8 cellular contexts compared by ENCODE assay signal in the genomic region with DNA sequence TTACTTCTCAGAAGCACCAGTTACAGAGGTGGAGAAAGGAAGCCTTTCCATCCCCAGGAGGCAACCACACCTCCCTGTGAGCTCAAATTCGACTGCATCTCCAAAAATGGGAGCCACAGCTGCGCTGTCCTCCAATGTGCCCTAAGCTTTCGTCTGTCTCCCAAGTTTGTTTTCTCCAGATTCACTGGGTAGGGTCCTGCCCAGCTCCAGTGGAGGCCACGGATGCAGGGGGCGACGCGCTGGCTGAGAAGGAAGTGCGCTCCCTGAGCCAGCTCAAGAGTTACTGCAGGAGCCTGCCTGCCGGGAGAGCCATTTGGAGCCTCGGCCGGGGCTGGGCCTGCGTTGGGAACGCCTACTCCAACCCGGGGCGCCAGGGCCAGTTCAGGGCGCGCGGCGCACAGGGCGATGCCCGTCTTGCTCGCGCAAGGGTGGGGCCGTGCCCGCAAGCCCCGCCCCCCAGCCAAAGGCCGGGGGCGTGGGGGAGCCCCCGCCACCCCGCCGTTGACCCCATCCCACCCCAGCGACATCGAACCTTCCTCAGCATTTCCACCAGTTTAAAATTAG. TPM values are rescaled to one million over a fixed set of nuclear protein-coding genes. Genes with fewer than 3 reads are reported as not detected.
DNase-seq lines count a peak whose midpoint lies in the region; ATAC-seq and FAIRE-seq lines count a peak whose summit lies in the region.

No MANE protein-coding gene starts in this region.

- DNase-seq in GM03348 (ENCODE audit: low spot score) (peak; percentile 94), GOT3 (lab: John Stamatoyannopoulos, UW) (peak; percentile 83), Kasumi-1 (lab: John Stamatoyannopoulos, UW) (peak; percentile 83 to 86), right cardiac atrium (peak; percentile 94 to 97 (median 96)), putamen (ENCODE audit: low spot score) (peak; percentile 79), urothelium cell line (ENCODE audit: low spot score) (peak; percentile 80)

- no peaks in the 10 kb centered on the region for H3K27me3 Mint-ChIP-seq in T-helper 1 cell treated with Interleukin-12 subunit alpha and Interleukin-12 subunit beta and Interleukin-4 antibody, amounts not matched to agents 30 μg/mL and 1 μg/mL, for 36 hours (ENCODE audit: low read depth)

- WGBS in right cardiac atrium: 2% methylated on average over 33 of the region's 33 CpGs

- peaks cover 55% of the 10 kb centered on the region for H3K4me1 Mint-ChIP-seq in T-helper 1 cell treated with Interleukin-12 subunit alpha and Interleukin-12 subunit beta and Interleukin-4 antibody, amounts not matched to agents 30 μg/mL and 1 μg/mL, for 36 hours (ENCODE audit: low read depth)

- ATAC-seq in right cardiac atrium: peak; percentile 99 to 100

- H3K27me3 ChIP-seq in right cardiac atrium (ENCODE audit: control insufficient read depth, insufficient read depth): no peaks in the 10 kb centered on the region

- H3K36me3 Mint-ChIP-seq in T-helper 1 cell treated with Interleukin-12 subunit alpha and Interleukin-12 subunit beta and Interleukin-4 antibody, amounts not matched to agents 30 μg/mL and 1 μg/mL, for 36 hours (ENCODE audit: low read depth): peaks cover 9% of the 10 kb centered on the region

- H3K4me3 ChIP-seq in right cardiac atrium (ENCODE audit: low read length): peak overlapping the region; percentile 90

- H3K9me3 ChIP-seq in right cardiac atrium (ENCODE audit: control insufficient read depth, low read length): no peaks in the 10 kb centered on the region

- peak overlapping the region; percentile 98 for H3K27ac Mint-ChIP-seq in T-helper 1 cell treated with Interleukin-12 subunit alpha and Interleukin-12 subunit beta and Interleukin-4 antibody, amounts not matched to agents 30 μg/mL and 1 μg/mL, for 36 hours

- no peaks in the 10 kb centered on the region for H3K9me3 Mint-ChIP-seq in T-helper 1 cell treated with Interleukin-12 subunit alpha and Interleukin-12 subunit beta and Interleukin-4 antibody, amounts not matched to agents 30 μg/mL and 1 μg/mL, for 36 hours

- peaks cover 11% of the 10 kb centered on the region for H3K4me1 ChIP-seq in right cardiac atrium (ENCODE audit: control insufficient read depth, insufficient read depth, low read length)

- H3K27ac ChIP-seq in angular gyrus (ENCODE audit: low read depth, low read length) (peak overlapping the region; percentile 68), right cardiac atrium (ENCODE audit: low read length) (peak overlapping the region; percentile 84)

- intact Hi-C loops in right cardiac atrium (cut with DNase I): no loop called here

- no peak for FAIRE-seq in urothelium cell line (lab: Jason Lieb, UNC)

- peak overlapping the region; percentile 92 for H3K4me3 Mint-ChIP-seq in T-helper 1 cell treated with Interleukin-12 subunit alpha and Interleukin-12 subunit beta and Interleukin-4 antibody, amounts not matched to agents 30 μg/mL and 1 μg/mL, for 36 hours

RNA-seq across cellular contexts. Expression of a gene that starts 19.5 kb away (rescaled TPM):
- total RNA-seq in right cardiac atrium: 10 to 100 TPM; 14.4 to 17.9 (median 14.6) TPM
- polyA plus RNA-seq in right cardiac atrium: 15.1 TPM

Comparison
In these comparisons a context has a peak if more than half of its experiments do, and no peak if none do; other contexts are left out.
1. Peak in every context shown above with its lines: DNase-seq, ATAC-seq, H3K4me3 ChIP-seq and H3K27ac ChIP-seq.